ENCODE assay signal across 10 cellular contexts in genomic region chrX:100819534-100819836, GRCh38. TPM values are rescaled to one million over a fixed set of nuclear protein-coding genes. Genes with fewer than 3 reads are reported as not detected.
DNase-seq lines count a peak whose midpoint lies in the region; ATAC-seq, FAIRE-seq and TF ChIP-seq lines count a peak whose summit lies in the region.
"Had no signal": no experiment of that assay in that cellular context is flagged by ENCODE, and none has a peak within 500 bp of the region (broad histone marks: within the 10 kb centered on the region; RNA-seq: fewer than 3 reads in every experiment).

No MANE protein-coding gene starts in this region.

- peaks cover 14% of the 10 kb centered on the region for H3K27me3 Mint-ChIP-seq in activated CD8-positive, alpha-beta memory T cell treated with anti-CD3 and anti-CD28 coated beads, Interleukin-2, amount 10 ng/mL, durations not matched to agents 7 days and 5 days

- H3K9ac ChIP-seq in GM12878 (ENCODE audit: control insufficient read depth, insufficient read depth, low read length): peak overlapping the region; percentile 48

- no peak for ATAC-seq in activated CD8-positive, alpha-beta memory T cell treated with anti-CD3 and anti-CD28 coated beads, Interleukin-2, amount 10 ng/mL, durations not matched to agents 7 days and 5 days
- no peak for ATAC-seq in GM12878
- ATAC-seq in right lobe of liver: no peak
- no peak for ATAC-seq in HG02938 (IDR thresholded peaks at IDR 0.05; ENCODE audit: unreplicated experiment)

- no TSS peak for BruUV-seq in GM12878 (replicated peaks; lab: Mats Ljungman, UMichigan)

- intact Hi-C loops in GM12878 (cut with micrococcal nuclease; ENCODE audit: unreplicated experiment) (no loop called here), right lobe of liver (cut with DNase I) (no loop called here)

- H2AFZ ChIP-seq in GM12878 (ENCODE audit: control insufficient read depth, low read depth, low read length): peak overlapping the region; percentile 93

- no peaks in the 10 kb centered on the region for H3K9me3 Mint-ChIP-seq in activated CD8-positive, alpha-beta memory T cell treated with anti-CD3 and anti-CD28 coated beads, Interleukin-2, amount 10 ng/mL, durations not matched to agents 7 days and 5 days (ENCODE audit: low read depth)

- no peak for TF ChIP-seq RAD21 in GM12878 (IDR thresholded peaks at IDR 0.05; ENCODE audit: insufficient read depth, low read depth, low read length)

- TF ChIP-seq CTCF in GM12878 (IDR thresholded peaks at IDR 0.05 in 2 of 3, conservative IDR thresholded peaks at IDR 0.05 in 1 of 3; ENCODE audit: control insufficient read depth in 2 of 3, extremely low read depth in 1 of 3, insufficient read depth in 1 of 3, low read depth in 3 of 3, low read length in 3 of 3) (no peak), right lobe of liver (IDR thresholded peaks at IDR 0.05) (no peak)

- SMC1A ChIA-PET in GM12878 (lab: Charles Lee; ENCODE audit: uncharacterized antibody, unreplicated experiment): no interaction called here

- peak overlapping the region; percentile 52; the same call in 1 of the 2 replicates for H3K4me3 ChIP-seq in GM12878
- peak overlapping the region; percentile 47 to 60 (median 58) for H3K4me3 ChIP-seq in right lobe of liver
- H3K4me3 ChIP-seq in thymus (ENCODE audit: low read length): peak overlapping the region; percentile 58

- peak overlapping the region; percentile 39; the same call in 1 of the 2 replicates for H3K27ac ChIP-seq in GM12878 (ENCODE audit: control insufficient read depth, insufficient read depth)
- no peak overlapping the region for H3K27ac ChIP-seq in right lobe of liver
- H3K27ac ChIP-seq in thymus (ENCODE audit: low read depth): no peak overlapping the region

- H3K9me3 ChIP-seq in GM12878 (replicated peaks; ENCODE audit: control insufficient read depth, insufficient read depth, low read length) (no peaks in the 10 kb centered on the region; the same call in 2 of the 3 replicates), right lobe of liver (no peaks in the 10 kb centered on the region), thymus (ENCODE audit: control insufficient read depth) (no peaks in the 10 kb centered on the region)

- no peaks in the 10 kb centered on the region for H3K4me1 ChIP-seq in GM12878 (ENCODE audit: control insufficient read depth, insufficient read depth, low read length)
- H3K4me1 ChIP-seq in right lobe of liver: no peaks in the 10 kb centered on the region
- no peaks in the 10 kb centered on the region for H3K4me1 ChIP-seq in thymus (ENCODE audit: control insufficient read depth, insufficient read depth, low read length)

- DNase-seq in activated CD8-positive, alpha-beta memory T cell treated with anti-CD3 and anti-CD28 coated beads, Interleukin-2, amount 10 ng/mL, durations not matched to agents 7 days and 5 days: no peak
- DNase-seq in activated CD8-positive, alpha-beta memory T cell treated with anti-CD3 and anti-CD28 coated beads, Interleukin-2, amount 50 U/mL, for 48 hours: no peak
- DNase-seq in GM12878 (ENCODE audit: low read depth, low spot score): no peak
- DNase-seq in right lobe of liver: peak in 2 of 3 donors; percentile 18 to 39
- no peak for DNase-seq in SKM-1 treated with dmso at 0.1 percent for 144 hours (lab: John Stamatoyannopoulos, UW; ENCODE audit: unreplicated experiment)
- no peak for DNase-seq in GM19240 (ENCODE audit: insufficient read length, low spot score)

- TF ChIP-seq POLR2A in GM12878 (IDR thresholded peaks at IDR 0.05; ENCODE audit: low read depth, low read length) (no peak), right lobe of liver (IDR thresholded peaks at IDR 0.05) (no peak)

- H3K27me3 ChIP-seq in GM12878 (replicated peaks in 1 of 2; ENCODE audit: control insufficient read depth in 2 of 2, insufficient read depth in 2 of 2, low read length in 1 of 2) (no peaks in the 10 kb centered on the region; a peak in 2 of 4 replicates), right lobe of liver (no peaks in the 10 kb centered on the region), thymus (ENCODE audit: control insufficient read depth, insufficient read depth) (no peaks in the 10 kb centered on the region)

- RAD21 ChIA-PET in GM12878 (lab: Charles Lee; ENCODE audit: unreplicated experiment): no interaction called here

- peak overlapping the region; percentile 82 for H3K27ac Mint-ChIP-seq in activated CD8-positive, alpha-beta memory T cell treated with anti-CD3 and anti-CD28 coated beads, Interleukin-2, amount 10 ng/mL, durations not matched to agents 7 days and 5 days

- no peak for TF ChIP-seq EP300 in GM12878 (IDR thresholded peaks at IDR 0.05; ENCODE audit: borderline replicate concordance in 1 of 2, control insufficient read depth in 1 of 2, low read depth in 2 of 2, low read length in 2 of 2)

- CTCF ChIA-PET in activated CD8-positive, alpha-beta memory T cell treated with anti-CD3 and anti-CD28 coated beads, Interleukin-2, amount 10 ng/mL, durations not matched to agents 7 days and 5 days (lab: Charles Lee): no interaction called here
- CTCF ChIA-PET in GM12878 (lab: Yijun Ruan, JAX): no interaction called here

- H3K4me2 ChIP-seq in GM12878 (ENCODE audit: control insufficient read depth, insufficient read depth): peak overlapping the region; percentile 80

- peaks cover 15% of the 10 kb centered on the region for H3K4me1 Mint-ChIP-seq in activated CD8-positive, alpha-beta memory T cell treated with anti-CD3 and anti-CD28 coated beads, Interleukin-2, amount 10 ng/mL, durations not matched to agents 7 days and 5 days

- FAIRE-seq in GM12878 (lab: Jason Lieb, UNC): no peak

- in situ Hi-C loops in GM12878 (cut with MboI): no loop called here

- POLR2A ChIA-PET in GM12878 (lab: Charles Lee): no interaction called here

- WGBS in GM12878 (ENCODE audit: insufficient coverage, insufficient replicate concordance, low lambda C conversion rate, missing lambda C conversion rate): 37% methylated on average over 14 of the region's 15 CpGs
- WGBS in right lobe of liver (ENCODE audit: insufficient coverage, low coverage, low lambda C conversion rate, missing lambda C conversion rate): 32% methylated on average over 9 of the region's 15 CpGs
- 7% methylated on average over 15 of the region's 15 CpGs for WGBS in thymus

- H3K79me2 ChIP-seq in GM12878 (ENCODE audit: control insufficient read depth, insufficient read depth, low read length): peaks cover 10% of the 10 kb centered on the region

- H3K4me3 Mint-ChIP-seq in activated CD8-positive, alpha-beta memory T cell treated with anti-CD3 and anti-CD28 coated beads, Interleukin-2, amount 10 ng/mL, durations not matched to agents 7 days and 5 days: peak overlapping the region; percentile 87

- H4K20me1 ChIP-seq in GM12878 (ENCODE audit: control insufficient read depth, insufficient read depth): no peaks in the 10 kb centered on the region

- peaks cover 17% of the 10 kb centered on the region for H3K36me3 Mint-ChIP-seq in activated CD8-positive, alpha-beta memory T cell treated with anti-CD3 and anti-CD28 coated beads, Interleukin-2, amount 10 ng/mL, durations not matched to agents 7 days and 5 days

- H3K36me3 ChIP-seq in GM12878 (ENCODE audit: control insufficient read depth in 2 of 2, insufficient read depth in 2 of 2, low read length in 1 of 2): no peaks in the 10 kb centered on the region; a peak in 3 of 4 replicates
- peaks cover 0 to 7% (median 0%) of the 10 kb centered on the region in 4 donors for H3K36me3 ChIP-seq in right lobe of liver
- H3K36me3 ChIP-seq in thymus (ENCODE audit: control insufficient read depth, insufficient read depth): peaks cover 6% of the 10 kb centered on the region

TF ChIP-seq in GM12878, 131 proteins besides CTCF, POLR2A, EP300 and RAD21 (continues in another document):
- no peak for TF ChIP-seq PAX5 (IDR thresholded peaks at IDR 0.05; ENCODE audit: borderline replicate concordance, low read depth, low read length)

RNA-seq across cellular contexts. Expression of gene CSTF2, which starts 0.7 kb away (rescaled TPM):
- total RNA-seq in activated CD8-positive, alpha-beta memory T cell treated with anti-CD3 and anti-CD28 coated beads, Interleukin-2, amount 10 ng/mL, durations not matched to agents 7 days and 5 days: 10 to 100 TPM; 38.9 to 44.5 TPM
- total RNA-seq in GM12878 (2013; cell fraction: nucleolus; rRNA removed): 18.4 and 18.5 TPM in 2 replicates
- total RNA-seq in GM12878 (2014; rRNA removed) (34.8 and 35.6 TPM in 2 replicates), GM12878 (2014; rRNA removed; fragmentation: Illumina TruSeq; extraction: Trizol) (28.7 and 30.3 TPM in 2 replicates), GM12878 (2021) (31.9 and 35.2 TPM in 2 replicates), right lobe of liver (10 to 100 TPM in 1 of 6 experiments, 1 to 10 TPM in 5; 5.1 to 10.3 (median 5.5) TPM)
- polyA plus RNA-seq in GM12878 (2011; ENCODE audit: low read depth): 11.4 TPM
- polyA plus RNA-seq in GM12878 (2011; rRNA removed) (42.7 and 45.2 TPM in 2 replicates), GM12878 (2014; fragmentation: Illumina TruSeq; extraction: Trizol) (37.1 and 40.2 TPM in 2 replicates), GM12878 (2014; fragmentation: Nextera tagmentation; extraction: Ambion mirVana) (1 to 10 TPM; 7.7 to 9.0 TPM), GM12878 (2014; rRNA removed) (36.5 and 36.9 TPM in 2 replicates), GM12878 (2016; fragmentation: Nextera tagmentation; extraction: Ambion mirVana) (10 to 100 TPM; 56.9 to 66.6 TPM), thymus (6.0 TPM)
- 34.6 and 43.0 TPM in 2 replicates for polyA plus RNA-seq in GM12878 (2011; cell fraction: cytosol; rRNA removed)
- polyA plus RNA-seq in GM12878 (2011; cell fraction: nucleus; rRNA removed): 50.7 and 55.2 TPM in 2 replicates
- 16.0 and 17.3 TPM in 2 replicates for polyA plus RNA-seq in GM12878 (2012)
- polyA minus RNA-seq in GM12878 (2011; rRNA and poly(A)+ RNA removed): 31.1 and 33.9 TPM in 2 replicates
- 7.8 and 9.4 TPM in 2 replicates for polyA minus RNA-seq in GM12878 (2011; cell fraction: cytosol; rRNA and poly(A)+ RNA removed)
- 10.0 and 14.6 TPM in 2 replicates for polyA minus RNA-seq in GM12878 (2011; cell fraction: nucleus; rRNA and poly(A)+ RNA removed)

RNA-seq across cellular contexts. Expression of gene NOX1, which starts 54.7 kb away (rescaled TPM):
- not detected for total RNA-seq in activated CD8-positive, alpha-beta memory T cell treated with anti-CD3 and anti-CD28 coated beads, Interleukin-2, amount 10 ng/mL, durations not matched to agents 7 days and 5 days
- not detected in 2 replicates for total RNA-seq in GM12878 (2013; cell fraction: nucleolus; rRNA removed)
- not detected in 2 replicates for total RNA-seq in GM12878 (2014; rRNA removed)
- total RNA-seq in GM12878 (2014; rRNA removed; fragmentation: Illumina TruSeq; extraction: Trizol): not detected in 2 replicates
- total RNA-seq in GM12878 (2021): 0.16 TPM in 1 of 2 replicates, not detected in the other
- not detected for polyA plus RNA-seq in GM12878 (2011; ENCODE audit: low read depth)
- polyA plus RNA-seq in GM12878 (2011; rRNA removed): not detected in 2 replicates
- not detected in 2 replicates for polyA plus RNA-seq in GM12878 (2011; cell fraction: cytosol; rRNA removed)
- polyA plus RNA-seq in GM12878 (2011; cell fraction: nucleus; rRNA removed): not detected in 2 replicates
- polyA plus RNA-seq in GM12878 (2012): not detected in 2 replicates
- polyA plus RNA-seq in GM12878 (2014; fragmentation: Illumina TruSeq; extraction: Trizol): 0.03 TPM in 1 of 2 replicates, not detected in the other
- polyA plus RNA-seq in GM12878 (2014; fragmentation: Nextera tagmentation; extraction: Ambion mirVana): under 1 TPM in 1 of 2 experiments, not detected in 1; 0.09 TPM
- polyA plus RNA-seq in GM12878 (2014; rRNA removed): not detected in 2 replicates
- polyA plus RNA-seq in GM12878 (2016; fragmentation: Nextera tagmentation; extraction: Ambion mirVana): under 1 TPM; 0.08 TPM
- polyA minus RNA-seq in GM12878 (2011; rRNA and poly(A)+ RNA removed): not detected in 2 replicates
- polyA minus RNA-seq in GM12878 (2011; cell fraction: cytosol; rRNA and poly(A)+ RNA removed): not detected in 2 replicates
- not detected in 2 replicates for polyA minus RNA-seq in GM12878 (2011; cell fraction: nucleus; rRNA and poly(A)+ RNA removed)
- total RNA-seq in right lobe of liver: not detected
- polyA plus RNA-seq in thymus: 1.4 TPM
- total RNA-seq: Daoy, SK-MEL-5 had no signal

Comparison
In these comparisons a context has a peak if more than half of its experiments do, and no peak if none do; other contexts are left out.
1. DNase-seq: peak in right lobe of liver (2 of 3); none in activated CD8-positive, alpha-beta memory T cell treated with anti-CD3 and anti-CD28 coated beads, Interleukin-2, amount 10 ng/mL, durations not matched to agents 7 days and 5 days (single experiment), activated CD8-positive, alpha-beta memory T cell treated with anti-CD3 and anti-CD28 coated beads, Interleukin-2, amount 50 U/mL, for 48 hours (single experiment), GM12878 (single experiment), SKM-1 treated with dmso at 0.1 percent for 144 hours (single experiment) and GM19240 (single experiment).
2. Peak in every context shown above with its lines, with median percentiles within 50 percentile points of each other: H3K4me3 ChIP-seq.